In genomic region chr1:22387888-22388564, GRCh38 we compare ENCODE assay signal across 20 cellular contexts.
DNase-seq lines count a peak whose midpoint lies in the region; ATAC-seq and TF ChIP-seq lines count a peak whose summit lies in the region.
"Had no signal": no experiment of that assay in that cellular context is flagged by ENCODE, and none has a peak within 500 bp of the region (broad histone marks: within the 10 kb centered on the region; RNA-seq: fewer than 3 reads in every experiment).

No MANE protein-coding gene starts in this region.

- peak overlapping the region; percentile 54 for H3K4me2 ChIP-seq in GM23248 (ENCODE audit: unreplicated experiment)

- H4K20me1 ChIP-seq in GM23248 (ENCODE audit: insufficient read depth) = no peaks in the 10 kb centered on the region

- in situ Hi-C loops in GM23248 (cut with MboI) = no loop called here

- H3K4me3 ChIP-seq in GM23248 = peak overlapping the region; percentile 18
- no peak overlapping the region for H3K4me3 ChIP-seq in choroid plexus epithelial cell (ENCODE audit: low read depth, low read length)
- no peak overlapping the region for H3K4me3 ChIP-seq in upper lobe of right lung
- H3K4me3 ChIP-seq: colonic mucosa, heart left ventricle, mucosa of descending colon, uterus had no signal

- no peaks in the 10 kb centered on the region for H3K9me3 ChIP-seq in GM23248 (ENCODE audit: low read depth)
- H3K9me3 ChIP-seq in upper lobe of right lung = no peaks in the 10 kb centered on the region
- H3K9me3 ChIP-seq: colonic mucosa, heart left ventricle, mucosa of descending colon, uterus had no signal

- 3% methylated on average over 12 of the region's 12 CpGs for WGBS in GM23248 (ENCODE audit: low coverage in 1 of 2, low lambda C conversion rate in 2 of 2, missing lambda C conversion rate in 2 of 2), 2 experiments

- no peak for TF ChIP-seq CTCF in choroid plexus epithelial cell (conservative IDR thresholded peaks at IDR 0.05; ENCODE audit: low read depth, low read length)
- TF ChIP-seq CTCF in upper lobe of right lung (IDR thresholded peaks at IDR 0.05) = no peak

- no peaks in the 10 kb centered on the region for H3K9me2 ChIP-seq in GM23248 (ENCODE audit: insufficient read depth)

- H3K27me3 ChIP-seq in GM23248 (replicated peaks; ENCODE audit: insufficient read depth) = no peaks in the 10 kb centered on the region
- H3K27me3 ChIP-seq in upper lobe of right lung = peaks cover 4% of the 10 kb centered on the region
- H3K27me3 ChIP-seq: colonic mucosa, uterus had no signal

- peak; percentile 38 for ATAC-seq in upper lobe of right lung
- ATAC-seq in HG03342 (IDR thresholded peaks at IDR 0.05; ENCODE audit: unreplicated experiment) = no peak
- ATAC-seq in GM18870 (IDR thresholded peaks at IDR 0.05; ENCODE audit: unreplicated experiment) = no peak
- ATAC-seq in HG03378 (IDR thresholded peaks at IDR 0.05; ENCODE audit: unreplicated experiment) = no peak
- ATAC-seq: heart left ventricle, mucosa of descending colon had no signal

- intact Hi-C loops in upper lobe of right lung (cut with DNase I) = no loop called here

- no peaks in the 10 kb centered on the region for H3K79me2 ChIP-seq in GM23248 (ENCODE audit: insufficient read depth)

- H3K9ac ChIP-seq in GM23248 = peak overlapping the region; percentile 72

- H3F3A ChIP-seq in GM23248 (ENCODE audit: insufficient read depth) = peaks cover 22% of the 10 kb centered on the region

- peak; percentile 89 for DNase-seq in GM23248
- DNase-seq in choroid plexus epithelial cell (ENCODE audit: low read depth) = peak; percentile 23
- peak; percentile 2 for DNase-seq in kidney glomerular epithelial cell (lab: John Stamatoyannopoulos, UW)
- no peak for DNase-seq in upper lobe of right lung
- DNase-seq: activated CD4-positive, alpha-beta T cell treated with anti-CD3 and anti-CD28 coated beads, Interleukin-2, amount 50 U/mL, for 4 hours; activated CD8-positive, alpha-beta memory T cell treated with anti-CD3 and anti-CD28 coated beads, Interleukin-2, amount 50 U/mL, for 4 hours; AML-193; CD8-positive, alpha-beta memory T cell; colonic mucosa; heart left ventricle; mucosa of descending colon; NCI-H1417; NCI-H2107; NCI-H510A; T-helper 9 cell; uterus had no signal

- H3K27ac ChIP-seq in GM23248 (peak overlapping the region; percentile 92), upper lobe of right lung (no peak overlapping the region)
- H3K27ac ChIP-seq: colonic mucosa, heart left ventricle, RWPE1, uterus had no signal

- no peak overlapping the region for H2AFZ ChIP-seq in GM23248

- H3K4me1 ChIP-seq in GM23248 (ENCODE audit: insufficient read depth) = peaks cover 22% of the 10 kb centered on the region
- H3K4me1 ChIP-seq in upper lobe of right lung = no peaks in the 10 kb centered on the region
- H3K4me1 ChIP-seq: colonic mucosa, heart left ventricle, uterus had no signal

- H3K36me3 ChIP-seq in GM23248 (ENCODE audit: low read depth) (no peaks in the 10 kb centered on the region), upper lobe of right lung (no peaks in the 10 kb centered on the region)
- H3K36me3 ChIP-seq: colonic mucosa, heart left ventricle, uterus had no signal
